8 cellular contexts compared by ENCODE assay signal in the genomic region with DNA sequence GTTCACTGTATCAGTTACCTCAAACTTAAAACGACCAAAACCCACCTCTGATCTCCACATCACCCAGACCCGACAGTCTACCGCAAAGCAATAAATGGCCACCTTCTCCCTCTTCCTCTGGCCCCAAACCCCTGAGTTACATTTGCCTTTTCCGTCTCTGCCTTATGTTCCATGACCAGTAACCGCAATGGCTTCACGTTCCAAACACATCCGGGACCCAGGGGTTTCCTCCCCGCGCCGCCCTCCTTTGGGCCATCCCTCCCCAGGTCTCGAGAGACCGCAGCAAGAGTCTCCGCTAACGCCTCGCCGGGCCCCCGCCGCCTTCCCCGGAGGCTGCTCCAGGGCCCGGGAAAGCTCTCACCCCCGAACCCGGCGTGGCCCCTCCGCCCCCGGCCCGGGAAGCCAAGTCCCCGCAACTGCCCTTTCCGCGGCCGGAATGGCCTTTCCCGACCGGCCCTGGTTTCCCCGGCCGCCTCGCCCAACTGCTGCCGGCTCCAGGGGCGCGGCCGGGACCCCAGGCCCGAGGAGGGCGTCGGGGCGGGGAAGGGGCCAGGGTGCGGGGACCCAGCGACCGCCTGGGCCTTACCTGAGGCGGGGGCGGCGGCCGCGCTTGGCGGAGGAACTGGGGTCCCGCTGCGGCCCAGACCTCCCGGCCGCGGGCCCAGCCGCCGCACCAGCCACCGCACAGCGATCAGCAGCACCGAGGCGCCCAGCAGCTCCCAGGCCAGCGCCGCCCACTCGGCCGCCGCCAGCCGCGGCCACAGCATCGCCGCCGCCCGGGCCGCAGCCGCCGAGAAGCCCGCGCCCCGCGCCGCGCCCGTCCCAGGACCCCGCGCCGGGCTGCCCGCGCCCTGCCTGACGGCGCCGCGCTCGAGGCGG. TPM values are rescaled to one million over a fixed set of nuclear protein-coding genes. Genes with fewer than 3 reads are reported as not detected.
DNase-seq lines count a peak whose midpoint lies in the region; ATAC-seq and TF ChIP-seq lines count a peak whose summit lies in the region.

Gene ANKLE2, minus strand, starts transcription at position 801 of the 879 bp plus-strand sequence. Its CDS starts 34 bp downstream, at position 767.

- TF ChIP-seq CTCF in GM13977 (IDR thresholded peaks at IDR 0.05; ENCODE audit: extremely low read depth, insufficient read depth, missing control alignments), result no peak

- peak; percentile 30 for ATAC-seq in HG02973 (IDR thresholded peaks at IDR 0.05; ENCODE audit: unreplicated experiment)

- DNase-seq in A172 (ENCODE audit: low spot score), result peak; percentile 44
- DNase-seq in GM13977 (ENCODE audit: low spot score), result peak; percentile 85
- DNase-seq in NCI-H774 (lab: John Stamatoyannopoulos, UW), result peak; percentile 48
- DNase-seq in activated T-cell treated with anti-CD3 and anti-CD28 coated beads for 1 hour (ENCODE audit: low read depth), result peak; percentile 58
- peak; percentile 8 for DNase-seq in epithelial cell of prostate (ENCODE audit: low read depth, low spot score)
- peak; percentile 80 for DNase-seq in myocyte (ENCODE audit: low read depth)
- DNase-seq in stimulated activated CD8-positive, alpha-beta memory T cell treated with anti-CD3 and anti-CD28 coated beads, Interleukin-7, amount 100 ng/mL, for 4 hours (ENCODE audit: low read depth in 2 of 2), result peak; percentile 56 to 62

- H3K27ac ChIP-seq in epithelial cell of prostate, result peak within 1 kb of the TSS; percentile 99

- in situ Hi-C loops in GM13977 (cut with MboI; ENCODE audit: low pct_unique_long_range_greater_than_20kb, low sequenced_read_pairs, unreplicated experiment), result no loop called here

RNA-seq across cellular contexts. Expression of gene ANKLE2, which starts in this region (rescaled TPM):
- 98.6 and 101 TPM in 2 replicates for total RNA-seq in A172 (2014; rRNA removed; shearing (Covaris generic))
- total RNA-seq in myocyte, result 50.8 and 51.6 TPM in 2 replicates
- polyA plus RNA-seq in myocyte (2012), result 67.0 TPM

Comparison
In these comparisons a context has a peak if more than half of its experiments do, and no peak if none do; other contexts are left out.
1. Peak in every context shown above with its lines: DNase-seq, ATAC-seq and H3K27ac ChIP-seq.
2. DNase-seq: peak in every context shown above with its lines; median percentile 85 in GM13977; 80 in myocyte; 59 in stimulated activated CD8-positive, alpha-beta memory T cell treated with anti-CD3 and anti-CD28 coated beads, Interleukin-7, amount 100 ng/mL, for 4 hours; 58 in activated T-cell treated with anti-CD3 and anti-CD28 coated beads for 1 hour; 48 in NCI-H774; 44 in A172; 8 in epithelial cell of prostate.